ENCODE assay signal across 15 cellular contexts in genomic region chrX:7225338-7225737, GRCh38.
DNase-seq lines count a peak whose midpoint lies in the region; FAIRE-seq and TF ChIP-seq lines count a peak whose summit lies in the region.
"Had no signal": no experiment of that assay in that cellular context is flagged by ENCODE, and none has a peak within 500 bp of the region (broad histone marks: within the 10 kb centered on the region; RNA-seq: fewer than 3 reads in every experiment).

No MANE protein-coding gene starts in this region.

- H3K9me3 ChIP-seq in DOHH2 (ENCODE audit: control insufficient read depth, insufficient read depth, low read length) (no peaks in the 10 kb centered on the region; the same call in 1 of the 2 replicates), SU-DHL-6 (ENCODE audit: insufficient read depth, low read length) (no peaks in the 10 kb centered on the region)

- H3K4me2 ChIP-seq in DOHH2 (ENCODE audit: low read length) (peak overlapping the region; percentile 58), SU-DHL-6 (ENCODE audit: low read depth, low read length, poor library complexity, severe bottlenecking) (peak overlapping the region; percentile 71)

- TF ChIP-seq CTCF in DOHH2 (IDR thresholded peaks at IDR 0.05; ENCODE audit: low read depth, low read length, poor library complexity, severe bottlenecking): no peak
- no peak for TF ChIP-seq CTCF in SU-DHL-6 (IDR thresholded peaks at IDR 0.05; ENCODE audit: insufficient read depth, low read length, poor library complexity, severe bottlenecking)

- FAIRE-seq in H54 (lab: Jason Lieb, UNC): no peak
- FAIRE-seq: GM18507 had no signal

- H4K20me1 ChIP-seq in DOHH2 (ENCODE audit: control insufficient read depth, insufficient read depth, low read depth, low read length): no peaks in the 10 kb centered on the region
- H4K20me1 ChIP-seq in SU-DHL-6 (ENCODE audit: low read depth, low read length): no peaks in the 10 kb centered on the region

- H3K9me2 ChIP-seq in DOHH2 (replicated peaks; ENCODE audit: control insufficient read depth, low read length) (no peaks in the 10 kb centered on the region), SU-DHL-6 (replicated peaks; ENCODE audit: insufficient read depth, low read length) (no peaks in the 10 kb centered on the region)

- H3K4me3 ChIP-seq in DOHH2 (ENCODE audit: low read length) (no peak overlapping the region), SU-DHL-6 (ENCODE audit: insufficient read depth, low read length, poor library complexity, severe bottlenecking) (no peak overlapping the region)

- peak; percentile 51 for DNase-seq in NCI-H510A treated with DMSO at 0.1 percent for 48 hours (lab: John Stamatoyannopoulos, UW)
- no peak for DNase-seq in NCI-H510A (lab: John Stamatoyannopoulos, UW)
- peak; percentile 88 for DNase-seq in NCI-H69 (lab: John Stamatoyannopoulos, UW)
- no peak for DNase-seq in H54 (ENCODE audit: insufficient read length, low spot score)
- DNase-seq in activated CD8-positive, alpha-beta memory T cell treated with anti-CD3 and anti-CD28 coated beads for 24 hours: no peak
- DNase-seq in NCI-H526 treated with DMSO at 0.1 percent for 48 hours (lab: John Stamatoyannopoulos, UW): no peak
- DNase-seq: 8988T, GOT3, NCI-H1105, NCI-H226, NCI-H526, T-helper 1 cell had no signal

- H3K79me2 ChIP-seq in DOHH2 (ENCODE audit: control insufficient read depth, low read length) (peaks cover 82% of the 10 kb centered on the region), SU-DHL-6 (ENCODE audit: insufficient read depth, low read length) (peaks cover 85% of the 10 kb centered on the region)

- peaks cover 96% of the 10 kb centered on the region for H3K4me1 ChIP-seq in DOHH2 (ENCODE audit: control insufficient read depth, low read length)

- H3F3A ChIP-seq in DOHH2 (ENCODE audit: control insufficient read depth, insufficient read depth): no peaks in the 10 kb centered on the region; the same call in 1 of the 2 replicates
- H3F3A ChIP-seq in SU-DHL-6 (ENCODE audit: insufficient read depth): no peaks in the 10 kb centered on the region

- H2AFZ ChIP-seq in SU-DHL-6 (ENCODE audit: low read depth, low read length, severe bottlenecking): no peak overlapping the region

- peaks cover 17% of the 10 kb centered on the region for H3K36me3 ChIP-seq in DOHH2 (ENCODE audit: control insufficient read depth, low read length)
- H3K36me3 ChIP-seq in SU-DHL-6 (ENCODE audit: low read length): peaks cover 12% of the 10 kb centered on the region

- no peak for TF ChIP-seq POLR2A in H54 (IDR thresholded peaks at IDR 0.05; ENCODE audit: low read depth, low read length)

- peak overlapping the region; percentile 7; the same call in 1 of the 2 replicates for H3K9ac ChIP-seq in SU-DHL-6 (ENCODE audit: low read length)

- H3K27me3 ChIP-seq in DOHH2 (ENCODE audit: control insufficient read depth, low read length): no peaks in the 10 kb centered on the region
- H3K27me3 ChIP-seq in SU-DHL-6 (ENCODE audit: low read length): no peaks in the 10 kb centered on the region

- 0 out of 2 replicates have a peak overlapping the region, but pooled peaks have one; percentile 79 for H3K27ac ChIP-seq in DOHH2 (ENCODE audit: low read depth, low read length)
- H3K27ac ChIP-seq in SU-DHL-6 (ENCODE audit: low read depth, low read length): peak overlapping the region; percentile 46

Comparison
In these comparisons a context has a peak if more than half of its experiments do, and no peak if none do; other contexts are left out.
1. DNase-seq: peak in NCI-H510A treated with DMSO at 0.1 percent for 48 hours (single experiment) and NCI-H69 (single experiment); none in NCI-H510A (single experiment), H54 (single experiment), activated CD8-positive, alpha-beta memory T cell treated with anti-CD3 and anti-CD28 coated beads for 24 hours (single experiment) and NCI-H526 treated with DMSO at 0.1 percent for 48 hours (single experiment).